In the genomic region with DNA sequence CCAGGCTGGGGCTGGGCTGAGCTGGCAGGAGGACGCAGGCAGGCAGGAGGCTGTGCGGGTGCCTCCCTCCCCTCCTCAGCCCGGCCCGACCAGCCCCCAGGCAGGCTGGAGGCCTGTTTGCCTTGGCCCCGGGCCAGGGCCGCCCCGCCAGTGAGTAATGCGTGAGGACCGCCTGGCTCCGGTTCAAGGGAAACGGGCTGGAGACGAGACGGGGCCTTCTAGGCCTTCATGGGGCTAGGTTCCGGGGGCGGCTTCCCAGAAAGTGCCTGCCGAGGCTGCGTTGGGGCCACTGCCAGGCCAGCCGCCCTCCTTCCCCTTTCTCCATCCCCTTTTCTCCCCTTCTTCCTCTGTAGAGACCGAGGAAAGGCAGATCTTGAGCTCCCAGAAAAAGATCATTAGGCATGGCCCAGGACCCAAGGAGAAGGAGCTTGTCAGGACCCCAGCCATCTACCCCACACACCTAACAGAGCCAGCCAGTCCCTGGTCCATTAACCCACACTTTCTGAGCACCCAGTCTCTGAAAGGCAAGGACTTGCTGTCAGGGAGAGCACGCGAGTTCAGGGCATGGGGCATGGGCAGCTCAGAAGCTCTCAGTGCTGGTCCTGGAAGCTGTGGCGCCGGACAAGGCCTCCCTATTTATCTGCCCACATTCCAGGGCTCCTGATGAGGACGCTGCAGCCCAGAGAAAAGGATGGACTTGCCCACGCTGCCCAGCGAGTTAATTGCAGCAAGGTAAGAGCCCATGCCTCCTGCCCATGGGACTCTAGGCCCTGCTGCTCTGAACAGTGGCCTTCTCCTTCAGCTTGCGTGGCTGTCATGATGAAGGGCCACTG, we compare ENCODE assay signal across 8 cellular contexts. TPM values are rescaled to one million over a fixed set of nuclear protein-coding genes. Genes with fewer than 3 reads are reported as not detected.
DNase-seq lines count a peak whose midpoint lies in the region; ATAC-seq, FAIRE-seq and TF ChIP-seq lines count a peak whose summit lies in the region.

No MANE protein-coding gene starts in this region.

- no peak overlapping the region for H3K23ac ChIP-seq in H9 (ENCODE audit: insufficient read length, low read depth, low read length)

- peaks cover 1% of the 10 kb centered on the region in 2 experiments for H3K4me1 Mint-ChIP-seq in H9
- peaks cover 0 to 15% (median 3%) of the 10 kb centered on the region in 4 donors for H3K4me1 Mint-ChIP-seq in CD4-positive, alpha-beta memory T cell
- peaks cover 0 to 4% of the 10 kb centered on the region in 2 donors for H3K4me1 Mint-ChIP-seq in effector memory CD8-positive, alpha-beta T cell (ENCODE audit: low read depth in 2 of 2)
- peaks cover 4% of the 10 kb centered on the region for H3K4me1 Mint-ChIP-seq in activated naive CD4-positive, alpha-beta T cell treated with anti-CD3 and anti-CD28 coated beads for 36 hours (ENCODE audit: low read depth)

- no peak overlapping the region for H3K27ac Mint-ChIP-seq in H9
- H3K27ac Mint-ChIP-seq in CD4-positive, alpha-beta memory T cell, result no peak overlapping the region
- no peak overlapping the region for H3K27ac Mint-ChIP-seq in effector memory CD8-positive, alpha-beta T cell
- H3K27ac Mint-ChIP-seq in activated naive CD4-positive, alpha-beta T cell treated with anti-CD3 and anti-CD28 coated beads for 36 hours, result no peak overlapping the region

- H3T11ph ChIP-seq in H9 (ENCODE audit: low read length), result no peak overlapping the region

- dilution Hi-C loops in endothelial cell of umbilical vein (cut with MboI; ENCODE audit: extremely low pct_ligation_motif_present, low sequenced_read_pairs), result no loop called here

- H3K23me2 ChIP-seq in H9 (ENCODE audit: insufficient read length, low read depth, low read length, poor library complexity, severe bottlenecking), result no peaks in the 10 kb centered on the region

- H3K27me3 Mint-ChIP-seq in H9 (ENCODE audit: low read depth), result peaks cover 9% of the 10 kb centered on the region
- peaks cover 0 to 2% of the 10 kb centered on the region in 2 donors for H3K27me3 Mint-ChIP-seq in CD4-positive, alpha-beta memory T cell
- no peaks in the 10 kb centered on the region for H3K27me3 Mint-ChIP-seq in effector memory CD8-positive, alpha-beta T cell
- H3K27me3 Mint-ChIP-seq in activated naive CD4-positive, alpha-beta T cell treated with anti-CD3 and anti-CD28 coated beads for 36 hours (ENCODE audit: low read depth), result no peaks in the 10 kb centered on the region

- no peak overlapping the region for H3K14ac ChIP-seq in H9 (ENCODE audit: insufficient read depth, low read length)

- FAIRE-seq in endothelial cell of umbilical vein (lab: Jason Lieb, UNC), result peak; percentile 97

- DNase-seq in H9 (peak; percentile 20), NCI-H69 (lab: John Stamatoyannopoulos, UW) (peak; percentile 99), endothelial cell of umbilical vein (ENCODE audit: low read depth, low spot score) (peak; percentile 96), NCI-H526 (lab: John Stamatoyannopoulos, UW) (no peak)
- DNase-seq in CD4-positive, alpha-beta memory T cell, result no peak
- DNase-seq in effector memory CD8-positive, alpha-beta T cell, result no peak
- no peak for DNase-seq in activated naive CD4-positive, alpha-beta T cell treated with anti-CD3 and anti-CD28 coated beads for 36 hours

- POLR2A ChIA-PET in endothelial cell of umbilical vein (lab: Charles Lee), result interaction anchor here (1.0 kb wide), 1 partner anchor 30 kb away, joined by 3 read pairs; no protein-coding TSS in a partner anchor
- POLR2A ChIA-PET in CD4-positive, alpha-beta memory T cell (lab: Charles Lee; ENCODE audit: partially characterized antibody), result no interaction called here

- H2AK5ac ChIP-seq in H9 (ENCODE audit: insufficient read length, low read length), result no peak overlapping the region

- no CpG with 5 or more reads among the region's 27 CpGs for WGBS in H9 (ENCODE audit: extremely low coverage, insufficient read length, low lambda C conversion rate)

- H3K27ac ChIP-seq in H9 (ENCODE audit: insufficient read length, low read depth, low read length), result no peak overlapping the region
- H3K27ac ChIP-seq in endothelial cell of umbilical vein (ENCODE audit: insufficient read depth, low read depth, low read length), result peak overlapping the region; percentile 99
- peak overlapping the region; percentile 47 for H3K27ac ChIP-seq in muscle layer of duodenum (ENCODE audit: low read length)
- no peak overlapping the region for H3K27ac ChIP-seq in CD4-positive, alpha-beta memory T cell (ENCODE audit: low read depth, low read length)

- CTCF ChIA-PET in endothelial cell of umbilical vein (lab: Charles Lee), result interaction anchor here (1.0 to 2.7 kb wide), 17 partner anchors 9 to 336 kb away, joined by 3 to 10 read pairs (median 4); no protein-coding TSS in a partner anchor
- CTCF ChIA-PET in CD4-positive, alpha-beta memory T cell (lab: Charles Lee; ENCODE audit: partially characterized antibody), result no interaction called here
- CTCF ChIA-PET in activated naive CD4-positive, alpha-beta T cell treated with anti-CD3 and anti-CD28 coated beads for 36 hours (lab: Charles Lee), result no interaction called here

- H3K79me2 ChIP-seq in H9 (ENCODE audit: insufficient read depth, low read length) (no peaks in the 10 kb centered on the region), endothelial cell of umbilical vein (ENCODE audit: control insufficient read depth, insufficient read depth, low read length) (no peaks in the 10 kb centered on the region)

- no peaks in the 10 kb centered on the region for H3K27me3 ChIP-seq in H9 (ENCODE audit: insufficient read depth, low read length)
- H3K27me3 ChIP-seq in endothelial cell of umbilical vein (ENCODE audit: control insufficient read depth in 2 of 2, insufficient read depth in 2 of 2, low read length in 2 of 2), result no peaks in the 10 kb centered on the region
- H3K27me3 ChIP-seq in muscle layer of duodenum (ENCODE audit: low read depth, low read length), result no peaks in the 10 kb centered on the region
- no peaks in the 10 kb centered on the region for H3K27me3 ChIP-seq in CD4-positive, alpha-beta memory T cell (ENCODE audit: insufficient read depth, low read length)

- H3K9ac ChIP-seq in H9 (ENCODE audit: extremely low read depth, insufficient read length, low read length) (no peak overlapping the region), endothelial cell of umbilical vein (replicated peaks; ENCODE audit: extremely low read depth, insufficient read depth, low read length) (peak overlapping the region; percentile 93)

- H3K36me3 ChIP-seq in endothelial cell of umbilical vein (ENCODE audit: control insufficient read depth in 2 of 2, extremely low read depth in 1 of 2, insufficient read depth in 2 of 2, low read length in 2 of 2), result no peaks in the 10 kb centered on the region
- H3K36me3 ChIP-seq in muscle layer of duodenum (ENCODE audit: control insufficient read depth in 1 of 2, insufficient read depth in 2 of 2, low read length in 2 of 2), result no peaks in the 10 kb centered on the region
- H3K36me3 ChIP-seq in CD4-positive, alpha-beta memory T cell (ENCODE audit: insufficient read depth, low read length), result no peaks in the 10 kb centered on the region

- ATAC-seq in effector memory CD8-positive, alpha-beta T cell (replicated peaks), result no peak

- no peaks in the 10 kb centered on the region for H3K4me1 ChIP-seq in H9 (ENCODE audit: insufficient read depth, low read length)
- H3K4me1 ChIP-seq in endothelial cell of umbilical vein (ENCODE audit: control insufficient read depth, extremely low read depth, insufficient read depth, low read length), result peaks cover 26% of the 10 kb centered on the region
- H3K4me1 ChIP-seq in muscle layer of duodenum (ENCODE audit: control insufficient read depth in 1 of 2, insufficient read depth in 2 of 2, low read length in 2 of 2), result peaks cover 6 to 10% of the 10 kb centered on the region in 2 donors
- H3K4me1 ChIP-seq in CD4-positive, alpha-beta memory T cell (ENCODE audit: insufficient read depth, low read length), result no peaks in the 10 kb centered on the region

- H3K4me3 ChIP-seq in endothelial cell of umbilical vein (replicated peaks in 1 of 3; ENCODE audit: insufficient read depth in 1 of 3, low read depth in 1 of 3, low read length in 3 of 3) (no peak overlapping the region), muscle layer of duodenum (ENCODE audit: low read depth in 1 of 2, low read length in 2 of 2) (no peak overlapping the region)
- no peak overlapping the region for H3K4me3 ChIP-seq in CD4-positive, alpha-beta memory T cell (ENCODE audit: low read length in 2 of 2)

- H2BK15ac ChIP-seq in H9 (ENCODE audit: low read depth, low read length), result no peak overlapping the region

- H3K9me1 ChIP-seq in endothelial cell of umbilical vein (replicated peaks; ENCODE audit: control insufficient read depth, extremely low read depth, insufficient read depth, low read length), result no peaks in the 10 kb centered on the region

- TF ChIP-seq CTCF in H9 (conservative IDR thresholded peaks at IDR 0.05) (no peak), endothelial cell of umbilical vein (IDR thresholded peaks at IDR 0.05; ENCODE audit: extremely low read depth in 1 of 2, insufficient read depth in 1 of 2, low read depth in 1 of 2, low read length in 2 of 2) (peak; percentile 9 to 22)

- no peak overlapping the region for H3K4me3 Mint-ChIP-seq in H9
- no peak overlapping the region for H3K4me3 Mint-ChIP-seq in CD4-positive, alpha-beta memory T cell
- no peak overlapping the region for H3K4me3 Mint-ChIP-seq in effector memory CD8-positive, alpha-beta T cell
- H3K4me3 Mint-ChIP-seq in activated naive CD4-positive, alpha-beta T cell treated with anti-CD3 and anti-CD28 coated beads for 36 hours, result no peak overlapping the region

- H4K20me1 ChIP-seq in H9 (ENCODE audit: control insufficient read depth, insufficient read depth, insufficient read length), result no peaks in the 10 kb centered on the region
- H4K20me1 ChIP-seq in endothelial cell of umbilical vein (replicated peaks; ENCODE audit: control insufficient read depth, extremely low read depth, insufficient read depth, low read length), result no peaks in the 10 kb centered on the region

- H3K79me1 ChIP-seq in H9 (ENCODE audit: insufficient read depth, low read depth, low read length, poor library complexity, severe bottlenecking), result no peaks in the 10 kb centered on the region

- H2AFZ ChIP-seq in H9 (ENCODE audit: low read length) (no peak overlapping the region), endothelial cell of umbilical vein (ENCODE audit: low read depth, low read length) (peak overlapping the region; percentile 66)

- no peaks in the 10 kb centered on the region for H3K9me3 ChIP-seq in H9 (ENCODE audit: control insufficient read depth, low read depth, low read length)
- H3K9me3 ChIP-seq in endothelial cell of umbilical vein (replicated peaks; ENCODE audit: control insufficient read depth, insufficient read depth, low read length), result no peaks in the 10 kb centered on the region
- H3K9me3 ChIP-seq in muscle layer of duodenum (ENCODE audit: control insufficient read depth in 1 of 2, low read length in 2 of 2), result peaks cover 0 to 9% of the 10 kb centered on the region in 2 donors
- no peaks in the 10 kb centered on the region for H3K9me3 ChIP-seq in CD4-positive, alpha-beta memory T cell (ENCODE audit: control insufficient read depth in 1 of 2, low read length in 2 of 2)

- H3K4ac ChIP-seq in H9 (ENCODE audit: low read depth, low read length), result no peak overlapping the region

- H3K36me3 Mint-ChIP-seq in H9 (ENCODE audit: insufficient read depth in 1 of 3, low read depth in 3 of 3), result peaks cover 4 to 13% (median 5%) of the 10 kb centered on the region in 3 experiments; a peak in 4 of 7 replicates
- peaks cover 0 to 9% of the 10 kb centered on the region in 2 donors for H3K36me3 Mint-ChIP-seq in CD4-positive, alpha-beta memory T cell
- no peaks in the 10 kb centered on the region for H3K36me3 Mint-ChIP-seq in effector memory CD8-positive, alpha-beta T cell (ENCODE audit: insufficient read depth)
- peaks cover 3% of the 10 kb centered on the region for H3K36me3 Mint-ChIP-seq in activated naive CD4-positive, alpha-beta T cell treated with anti-CD3 and anti-CD28 coated beads for 36 hours (ENCODE audit: low read depth)

- H3K4me2 ChIP-seq in H9 (ENCODE audit: insufficient read depth, insufficient read length, low read length), result no peak overlapping the region
- peak overlapping the region; percentile 23 for H3K4me2 ChIP-seq in endothelial cell of umbilical vein (ENCODE audit: insufficient read depth, low read length)

- no peak overlapping the region for H2BK20ac ChIP-seq in H9 (ENCODE audit: low read depth, low read length, poor library complexity, severe bottlenecking)

- H4K8ac ChIP-seq in H9 (replicated peaks; ENCODE audit: insufficient read length, low read depth, low read length), result no peak overlapping the region

- TSS peak; percentile 84 for BruUV-seq in endothelial cell of umbilical vein (replicated peaks; lab: Mats Ljungman, UMichigan)

- peaks cover 14 to 20% of the 10 kb centered on the region in 2 experiments for H3K9me3 Mint-ChIP-seq in H9
- H3K9me3 Mint-ChIP-seq in CD4-positive, alpha-beta memory T cell, result peaks cover 0 to 14% (median 11%) of the 10 kb centered on the region in 8 donors
- H3K9me3 Mint-ChIP-seq in effector memory CD8-positive, alpha-beta T cell, result peaks cover 3 to 15% of the 10 kb centered on the region in 2 donors
- peaks cover 15% of the 10 kb centered on the region for H3K9me3 Mint-ChIP-seq in activated naive CD4-positive, alpha-beta T cell treated with anti-CD3 and anti-CD28 coated beads for 36 hours

- H2BK5ac ChIP-seq in H9 (ENCODE audit: insufficient read length, low read length), result no peak overlapping the region

- H3K18ac ChIP-seq in H9 (ENCODE audit: insufficient read length, low read depth, low read length), result no peak overlapping the region

- intact Hi-C loops in endothelial cell of umbilical vein (cut with micrococcal nuclease), result loop anchor here (1.0 to 5.0 kb wide), 7 partner anchors 45 to 275 kb away; no protein-coding TSS in a partner anchor
- intact Hi-C loops in CD4-positive, alpha-beta memory T cell (cut with micrococcal nuclease), result loop anchor here (5.0 kb wide), 1 partner anchor 35 kb away; no protein-coding TSS in a partner anchor
- intact Hi-C loops in activated naive CD4-positive, alpha-beta T cell treated with anti-CD3 and anti-CD28 coated beads for 36 hours (cut with micrococcal nuclease), result no loop called here

- H2BK120ac ChIP-seq in H9 (ENCODE audit: low read depth, low read length, poor library complexity, severe bottlenecking), result no peak overlapping the region

- no peak overlapping the region for H2BK12ac ChIP-seq in H9 (ENCODE audit: insufficient read length, low read depth, low read length)

- no peak overlapping the region for H3K56ac ChIP-seq in H9 (ENCODE audit: insufficient read length, low read depth, low read length)

- TF ChIP-seq POLR2A in endothelial cell of umbilical vein (IDR thresholded peaks at IDR 0.05; ENCODE audit: low read depth, low read length), result peak; percentile 53

- H4K5ac ChIP-seq in H9 (ENCODE audit: insufficient read length, low read depth, low read length), result no peak overlapping the region

- no peak overlapping the region for H4K91ac ChIP-seq in H9 (ENCODE audit: insufficient read length, low read depth, low read length)

RNA-seq across cellular contexts. Expression of a gene that starts 48.5 kb away (rescaled TPM):
- total RNA-seq in H9 (2021) (27.7 and 29.4 TPM in 2 replicates), endothelial cell of umbilical vein (3.6 and 4.6 TPM in 2 replicates)
- 8.0 and 10.2 TPM in 2 replicates for polyA plus RNA-seq in endothelial cell of umbilical vein
- polyA plus RNA-seq in endothelial cell of umbilical vein (2011; cell fraction: cytosol; rRNA removed), result 4.5 TPM in 2 replicates
- 5.0 and 9.0 TPM in 2 replicates for polyA plus RNA-seq in endothelial cell of umbilical vein (2011; cell fraction: nucleus; rRNA removed)
- 1.9 and 3.2 TPM in 2 replicates for polyA plus RNA-seq in endothelial cell of umbilical vein (2012)
- 12.6 and 15.2 TPM in 2 replicates for polyA minus RNA-seq in endothelial cell of umbilical vein
- polyA minus RNA-seq in endothelial cell of umbilical vein (2011; cell fraction: cytosol; rRNA and poly(A)+ RNA removed), result 20.6 TPM
- polyA minus RNA-seq in endothelial cell of umbilical vein (2011; cell fraction: nucleus; rRNA and poly(A)+ RNA removed), result 8.1 and 15.0 TPM in 2 replicates
- total RNA-seq in CD4-positive, alpha-beta memory T cell, result 10 to 100 TPM; 31.0 to 31.2 TPM
- polyA plus RNA-seq in CD4-positive, alpha-beta memory T cell, result 1 to 10 TPM; 2.7 to 4.7 TPM
- total RNA-seq in activated naive CD4-positive, alpha-beta T cell treated with anti-CD3 and anti-CD28 coated beads for 36 hours, result 1 to 10 TPM; 5.9 to 7.0 TPM

Comparison
In these comparisons a context has a peak if more than half of its experiments do, and no peak if none do; other contexts are left out.
1. DNase-seq: peak in H9 (single experiment), NCI-H69 (single experiment) and endothelial cell of umbilical vein (single experiment); none in CD4-positive, alpha-beta memory T cell (0 of 5), effector memory CD8-positive, alpha-beta T cell (0 of 3), NCI-H526 (0 of 2) and activated naive CD4-positive, alpha-beta T cell treated with anti-CD3 and anti-CD28 coated beads for 36 hours (single experiment).
2. H3K27ac ChIP-seq: peak in endothelial cell of umbilical vein (single experiment) and muscle layer of duodenum (single experiment); none in H9 (single experiment) and CD4-positive, alpha-beta memory T cell (single experiment).